1 cellular context compared by ENCODE assay signal in the genomic region with DNA sequence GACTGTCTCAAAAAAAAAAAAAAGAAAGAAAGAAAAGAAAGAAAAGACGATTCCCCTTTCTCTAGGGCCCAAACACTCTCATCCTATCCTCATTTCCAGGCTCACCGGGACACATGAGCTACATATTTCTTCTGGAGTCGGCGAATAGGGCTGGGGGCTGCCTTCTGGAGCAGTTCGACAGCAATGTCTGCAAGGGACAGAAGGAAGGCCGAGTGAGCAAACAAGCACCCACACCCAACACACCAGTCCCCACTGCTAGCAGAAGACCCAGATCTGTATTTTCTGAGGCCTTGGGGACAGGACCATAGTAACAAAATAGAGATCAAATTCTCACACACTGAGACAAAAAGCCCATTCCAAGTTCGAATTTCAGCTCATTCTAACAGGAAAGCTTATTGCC.
TF ChIP-seq lines count a peak whose summit lies in the region.

No MANE protein-coding gene starts in this region.

TF ChIP-seq in IMR-90, 13 proteins besides CTCF, POLR2A, EP300 and RAD21:
- TF ChIP-seq MAZ (IDR thresholded peaks at IDR 0.05; ENCODE audit: borderline replicate concordance, low read depth, low read length): no peak
- TF ChIP-seq MAFK (IDR thresholded peaks at IDR 0.05; ENCODE audit: low read depth, low read length): no peak
- no peak for TF ChIP-seq BHLHE40 (IDR thresholded peaks at IDR 0.05; ENCODE audit: low read depth, low read length)
- TF ChIP-seq MXI1 (IDR thresholded peaks at IDR 0.05; ENCODE audit: borderline replicate concordance, low read depth, low read length): no peak
- no peak for TF ChIP-seq FOS (IDR thresholded peaks at IDR 0.05; ENCODE audit: low read depth, low read length)
- no peak for TF ChIP-seq RCOR1 (IDR thresholded peaks at IDR 0.05; ENCODE audit: insufficient replicate concordance, low read length)
- TF ChIP-seq SMC3 (IDR thresholded peaks at IDR 0.05; ENCODE audit: low read depth, low read length): no peak
- TF ChIP-seq, protein P1, sequence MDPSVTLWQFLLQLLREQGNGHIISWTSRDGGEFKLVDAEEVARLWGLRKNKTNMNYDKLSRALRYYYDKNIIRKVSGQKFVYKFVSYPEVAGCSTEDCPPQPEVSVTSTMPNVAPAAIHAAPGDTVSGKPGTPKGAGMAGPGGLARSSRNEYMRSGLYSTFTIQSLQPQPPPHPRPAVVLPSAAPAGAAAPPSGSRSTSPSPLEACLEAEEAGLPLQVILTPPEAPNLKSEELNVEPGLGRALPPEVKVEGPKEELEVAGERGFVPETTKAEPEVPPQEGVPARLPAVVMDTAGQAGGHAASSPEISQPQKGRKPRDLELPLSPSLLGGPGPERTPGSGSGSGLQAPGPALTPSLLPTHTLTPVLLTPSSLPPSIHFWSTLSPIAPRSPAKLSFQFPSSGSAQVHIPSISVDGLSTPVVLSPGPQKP (IDR thresholded peaks at IDR 0.05; ENCODE audit: borderline replicate concordance, low read depth, low read length): no peak
- TF ChIP-seq NFE2L2 (IDR thresholded peaks at IDR 0.05; ENCODE audit: low read depth, low read length): no peak
- no peak for TF ChIP-seq CEBPB (IDR thresholded peaks at IDR 0.05; ENCODE audit: low read depth, low read length)
- TF ChIP-seq RFX5 (IDR thresholded peaks at IDR 0.05; ENCODE audit: low read depth, low read length): no peak
- no peak for TF ChIP-seq CHD1 (IDR thresholded peaks at IDR 0.05; ENCODE audit: low read depth, low read length)
- TF ChIP-seq, protein P2, sequence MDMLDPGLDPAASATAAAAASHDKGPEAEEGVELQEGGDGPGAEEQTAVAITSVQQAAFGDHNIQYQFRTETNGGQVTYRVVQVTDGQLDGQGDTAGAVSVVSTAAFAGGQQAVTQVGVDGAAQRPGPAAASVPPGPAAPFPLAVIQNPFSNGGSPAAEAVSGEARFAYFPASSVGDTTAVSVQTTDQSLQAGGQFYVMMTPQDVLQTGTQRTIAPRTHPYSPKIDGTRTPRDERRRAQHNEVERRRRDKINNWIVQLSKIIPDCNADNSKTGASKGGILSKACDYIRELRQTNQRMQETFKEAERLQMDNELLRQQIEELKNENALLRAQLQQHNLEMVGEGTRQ (IDR thresholded peaks at IDR 0.05; ENCODE audit: low read depth, low read length): no peak
TF ChIP-seq in IMR-90: peak in this region for 0.
